12 cellular contexts compared by ENCODE assay signal in the genomic region with DNA sequence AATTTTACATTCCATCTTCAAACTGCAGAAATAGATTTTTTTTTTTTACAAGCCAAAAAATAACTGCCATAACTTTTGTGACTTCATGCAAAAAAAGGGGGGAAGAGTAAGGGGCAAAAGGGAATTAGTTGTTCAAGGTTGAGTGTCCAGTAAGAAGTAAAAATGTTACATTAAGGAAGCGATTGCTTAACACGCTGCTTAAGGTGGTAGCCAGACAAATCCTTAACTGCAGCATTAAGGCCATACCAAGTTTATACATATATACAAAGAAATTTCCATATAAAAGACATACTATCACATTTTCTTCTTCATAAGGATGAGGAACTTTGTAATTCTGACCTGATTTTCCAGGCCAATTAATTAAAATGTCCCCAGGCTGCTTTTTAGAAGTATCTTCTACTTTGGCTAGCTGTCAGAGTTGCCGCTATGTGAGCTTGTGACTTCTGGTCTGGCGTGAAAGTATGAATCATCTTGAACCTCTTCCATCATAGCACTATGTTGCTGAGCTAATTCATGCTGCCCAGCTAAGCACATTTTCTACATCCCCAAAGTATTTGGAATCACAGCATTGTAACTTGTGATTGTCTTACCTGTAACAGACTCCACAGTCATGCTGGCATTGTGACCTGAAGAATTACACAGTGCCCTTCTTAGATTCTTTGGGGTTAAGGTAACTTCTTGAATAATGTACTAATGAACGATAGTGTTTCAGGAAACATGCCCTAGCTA. TPM values are rescaled to one million over a fixed set of nuclear protein-coding genes. Genes with fewer than 3 reads are reported as not detected.
A peak's percentile ranks its signal among the peaks of the same experiment; 100 is the strongest.
DNase-seq lines count a peak whose midpoint lies in the region; ATAC-seq and TF ChIP-seq lines count a peak whose summit lies in the region.
"Had no signal": no experiment of that assay in that cellular context is flagged by ENCODE, and none has a peak within 500 bp of the region (broad histone marks: within the 10 kb centered on the region; RNA-seq: fewer than 3 reads in every experiment).

No MANE protein-coding gene starts in this region.

- no peaks in the 10 kb centered on the region for H3K9me3 ChIP-seq in breast epithelium
- H3K9me3 ChIP-seq: upper lobe of right lung had no signal

- DNase-seq in Right ventricle myocardium inferior (ENCODE audit: missing footprints): no peak
- DNase-seq in cardiac septum (ENCODE audit: low spot score): no peak
- DNase-seq in breast epithelium (ENCODE audit: low spot score in 2 of 2): peak in 1 of 2 donors; percentile 24
- DNase-seq in left cardiac atrium: no peak
- no peak for DNase-seq in NCI-H1694 (lab: John Stamatoyannopoulos, UW)
- no peak for DNase-seq in activated effector memory CD4-positive, alpha-beta T cell treated with Interleukin-2 at 50 U/mL for 16 hours
- no peak for DNase-seq in DMS53 (lab: John Stamatoyannopoulos, UW)
- DNase-seq in NCI-H1930 (lab: John Stamatoyannopoulos, UW): no peak
- DNase-seq: activated CD4-positive, alpha-beta T cell treated with anti-CD3 and anti-CD28 coated beads for 4 hours; naive thymus-derived CD8-positive, alpha-beta T cell; stimulated activated CD4-positive, alpha-beta T cell treated with anti-CD3 and anti-CD28 coated beads, Interleukin-12 subunit alpha, Interleukin-12 subunit beta, amount 100 ng/mL, for 4 hours; upper lobe of right lung had no signal

- TF ChIP-seq CTCF in breast epithelium (IDR thresholded peaks at IDR 0.05): no peak

- no peak for TF ChIP-seq POLR2A in breast epithelium (IDR thresholded peaks at IDR 0.05)

- intact Hi-C loops in Right ventricle myocardium inferior (cut with DNase I): no loop called here
- intact Hi-C loops in cardiac septum (cut with DNase I): no loop called here
- intact Hi-C loops in breast epithelium (cut with DNase I; ENCODE audit: low total_unique reads): no loop called here
- intact Hi-C loops in left cardiac atrium (cut with DNase I): no loop called here

- H3K27ac ChIP-seq in breast epithelium: peak overlapping the region; percentile 32 to 41
- H3K27ac ChIP-seq: upper lobe of right lung had no signal

- no peaks in the 10 kb centered on the region for H3K4me1 ChIP-seq in breast epithelium

- H3K27me3 ChIP-seq in breast epithelium: no peaks in the 10 kb centered on the region
- H3K27me3 ChIP-seq: upper lobe of right lung had no signal

- ATAC-seq in Right ventricle myocardium inferior: peak; percentile 89
- peak; percentile 78 to 87 for ATAC-seq in left cardiac atrium
- ATAC-seq: naive thymus-derived CD8-positive, alpha-beta T cell; upper lobe of right lung had no signal

- no peaks in the 10 kb centered on the region for H3K36me3 ChIP-seq in breast epithelium

- H3K4me3 ChIP-seq in breast epithelium: no peak overlapping the region
- H3K4me3 ChIP-seq: upper lobe of right lung had no signal

RNA-seq across cellular contexts. Expression of a gene that starts 40.0 kb away (rescaled TPM):
- total RNA-seq in Right ventricle myocardium inferior (114 TPM), cardiac septum (99.4 TPM), breast epithelium (100 to 1,000 TPM in 2 of 3 donors, 10 to 100 TPM in 1; 98.6 to 128 (median 107) TPM), left cardiac atrium (100 to 1,000 TPM; 103 to 128 TPM)

RNA-seq across cellular contexts. Expression of a gene that starts 53.3 kb away (rescaled TPM):
- total RNA-seq in Right ventricle myocardium inferior (69.5 TPM), cardiac septum (61.4 TPM), breast epithelium (100 to 1,000 TPM; 119 to 138 (median 120) TPM), left cardiac atrium (10 to 100 TPM; 65.6 to 71.9 TPM)
